1 cellular context compared by ENCODE assay signal in the genomic region with DNA sequence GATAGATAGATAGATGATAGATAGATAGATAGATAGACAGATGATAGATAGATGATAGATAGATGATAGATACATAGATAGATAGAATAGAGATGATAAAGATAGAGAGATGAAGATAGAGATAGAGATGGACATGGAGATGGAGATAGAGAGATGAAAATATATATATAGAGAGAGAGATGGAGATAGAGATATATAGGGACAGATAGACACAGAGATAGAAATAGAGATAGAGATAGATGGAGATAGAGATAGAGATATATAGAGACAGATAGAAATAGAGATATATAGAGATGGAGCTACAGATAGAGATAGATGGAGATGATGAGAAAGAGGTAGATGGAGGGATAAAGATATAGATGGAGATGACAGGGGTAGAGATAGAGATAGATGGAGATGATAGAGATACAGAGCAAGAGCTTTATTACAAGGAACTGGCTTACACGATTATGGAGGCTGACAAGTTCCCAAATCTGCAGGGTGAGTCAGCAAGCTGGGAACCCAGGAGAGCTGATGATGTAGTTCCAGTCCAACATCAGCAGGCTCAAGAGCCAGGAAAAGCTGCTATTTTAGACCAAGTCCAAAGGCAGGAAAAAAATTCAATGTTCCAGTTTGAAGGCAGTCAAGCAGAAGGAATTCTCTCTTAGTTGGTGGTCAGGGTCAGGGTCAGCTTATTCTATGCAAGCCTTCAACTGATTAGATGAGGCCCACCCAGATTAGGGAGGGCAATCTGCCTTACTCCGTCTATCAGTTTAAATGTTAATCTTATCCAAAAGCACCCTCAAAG.
TF ChIP-seq lines count a peak whose summit lies in the region.

No MANE protein-coding gene starts in this region.

TF ChIP-seq in SK-N-SH treated with all-trans-retinoic acid at 6 μM for 48 hours, 23 proteins besides CTCF, POLR2A, EP300 and RAD21 (continued from another document):
- TF ChIP-seq, protein P1, sequence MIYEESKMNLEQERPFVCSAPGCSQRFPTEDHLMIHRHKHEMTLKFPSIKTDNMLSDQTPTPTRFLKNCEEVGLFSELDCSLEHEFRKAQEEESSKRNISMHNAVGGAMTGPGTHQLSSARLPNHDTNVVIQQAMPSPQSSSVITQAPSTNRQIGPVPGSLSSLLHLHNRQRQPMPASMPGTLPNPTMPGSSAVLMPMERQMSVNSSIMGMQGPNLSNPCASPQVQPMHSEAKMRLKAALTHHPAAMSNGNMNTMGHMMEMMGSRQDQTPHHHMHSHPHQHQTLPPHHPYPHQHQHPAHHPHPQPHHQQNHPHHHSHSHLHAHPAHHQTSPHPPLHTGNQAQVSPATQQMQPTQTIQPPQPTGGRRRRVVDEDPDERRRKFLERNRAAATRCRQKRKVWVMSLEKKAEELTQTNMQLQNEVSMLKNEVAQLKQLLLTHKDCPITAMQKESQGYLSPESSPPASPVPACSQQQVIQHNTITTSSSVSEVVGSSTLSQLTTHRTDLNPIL (CRISPR knock-in tag; IDR thresholded peaks at IDR 0.05; ENCODE audit: low read depth): no peak
- TF ChIP-seq, protein P2, sequence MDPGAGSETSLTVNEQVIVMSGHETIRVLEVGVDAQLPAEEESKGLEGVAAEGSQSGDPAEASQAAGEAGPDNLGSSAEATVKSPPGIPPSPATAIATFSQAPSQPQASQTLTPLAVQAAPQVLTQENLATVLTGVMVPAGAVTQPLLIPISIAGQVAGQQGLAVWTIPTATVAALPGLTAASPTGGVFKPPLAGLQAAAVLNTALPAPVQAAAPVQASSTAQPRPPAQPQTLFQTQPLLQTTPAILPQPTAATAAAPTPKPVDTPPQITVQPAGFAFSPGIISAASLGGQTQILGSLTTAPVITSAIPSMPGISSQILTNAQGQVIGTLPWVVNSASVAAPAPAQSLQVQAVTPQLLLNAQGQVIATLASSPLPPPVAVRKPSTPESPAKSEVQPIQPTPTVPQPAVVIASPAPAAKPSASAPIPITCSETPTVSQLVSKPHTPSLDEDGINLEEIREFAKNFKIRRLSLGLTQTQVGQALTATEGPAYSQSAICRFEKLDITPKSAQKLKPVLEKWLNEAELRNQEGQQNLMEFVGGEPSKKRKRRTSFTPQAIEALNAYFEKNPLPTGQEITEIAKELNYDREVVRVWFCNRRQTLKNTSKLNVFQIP (CRISPR knock-in tag; IDR thresholded peaks at IDR 0.05; ENCODE audit: borderline replicate concordance, low read depth): no peak
- TF ChIP-seq ZNF8 (CRISPR knock-in tag; IDR thresholded peaks at IDR 0.05) (no peak), ARNTL (CRISPR knock-in tag; IDR thresholded peaks at IDR 0.05; ENCODE audit: borderline replicate concordance, low read depth) (no peak), PPARA (CRISPR knock-in tag; IDR thresholded peaks at IDR 0.05; ENCODE audit: borderline replicate concordance) (no peak)
